ENCODE assay signal across 15 cellular contexts in genomic region chr9:128629136-128629535, GRCh38. TPM values are rescaled to one million over a fixed set of nuclear protein-coding genes. Genes with fewer than 3 reads are reported as not detected.
DNase-seq lines count a peak whose midpoint lies in the region; ATAC-seq and TF ChIP-seq lines count a peak whose summit lies in the region.
"Had no signal": no experiment of that assay in that cellular context is flagged by ENCODE, and none has a peak within 500 bp of the region (broad histone marks: within the 10 kb centered on the region; RNA-seq: fewer than 3 reads in every experiment).

No MANE protein-coding gene starts in this region.

- no peak overlapping the region for H2BK15ac ChIP-seq in neuronal stem cell (ENCODE audit: low read length)

- H3K4me2 ChIP-seq in neuronal stem cell (ENCODE audit: insufficient read depth, low read length, poor library complexity, severe bottlenecking): no peak overlapping the region

- H3K4ac ChIP-seq in neuronal stem cell (ENCODE audit: low read length): no peak overlapping the region

- no peaks in the 10 kb centered on the region for H3K27me3 Mint-ChIP-seq in Caco-2 (ENCODE audit: insufficient read depth, unreplicated experiment)
- no peaks in the 10 kb centered on the region for H3K27me3 Mint-ChIP-seq in chondrocyte (ENCODE audit: low read depth)

- H2BK12ac ChIP-seq in neuronal stem cell (ENCODE audit: low read length): no peak overlapping the region

- H3K4me3 Mint-ChIP-seq in Caco-2 (ENCODE audit: unreplicated experiment) (no peak overlapping the region), chondrocyte (ENCODE audit: unreplicated experiment) (no peak overlapping the region)

- H3K27ac ChIP-seq in 22Rv1 (peak overlapping the region; percentile 40), neuronal stem cell (replicated peaks; ENCODE audit: low read length) (peak overlapping the region; percentile 21), vagina (no peak overlapping the region), SJCRH30 (no peak overlapping the region)
- H3K27ac ChIP-seq: testis had no signal

- POLR2A ChIA-PET in Caco-2 (lab: Charles Lee): no interaction called here

- WGBS in neuronal stem cell (ENCODE audit: extremely low coverage in 2 of 2, insufficient read length in 2 of 2, insufficient replicate concordance in 1 of 2), 2 donors: no CpG with 5 or more reads among the region's 10 CpGs

- no peak for ATAC-seq in GM18868 (IDR thresholded peaks at IDR 0.05; ENCODE audit: unreplicated experiment)

- H3K14ac ChIP-seq in neuronal stem cell (ENCODE audit: low read length): no peak overlapping the region

- peaks cover 10% of the 10 kb centered on the region for H3K36me3 ChIP-seq in Caco-2 (ENCODE audit: control insufficient read depth, insufficient read depth, low read length)
- peaks cover 67 to 100% of the 10 kb centered on the region in 2 donors for H3K36me3 ChIP-seq in neuronal stem cell (replicated peaks in 1 of 2; ENCODE audit: control insufficient read depth in 2 of 2, insufficient read depth in 2 of 2, low read length in 2 of 2)
- peaks cover 12 to 92% of the 10 kb centered on the region in 2 donors for H3K36me3 ChIP-seq in vagina
- H3K36me3 ChIP-seq in SJCRH30: peaks cover 74% of the 10 kb centered on the region

- H3K4me3 ChIP-seq in Caco-2 (ENCODE audit: low read depth, low read length): no peak overlapping the region
- no peak overlapping the region for H3K4me3 ChIP-seq in neuronal stem cell (ENCODE audit: low read length in 2 of 2)
- no peak overlapping the region for H3K4me3 ChIP-seq in vagina
- H3K4me3 ChIP-seq in SJCRH30: no peak overlapping the region
- H3K4me3 ChIP-seq: testis had no signal

- H3K36me3 Mint-ChIP-seq in Caco-2 (ENCODE audit: insufficient read depth, unreplicated experiment) (peaks cover 100% of the 10 kb centered on the region), chondrocyte (ENCODE audit: low read depth) (peaks cover 60% of the 10 kb centered on the region)

- H3K9me3 ChIP-seq in Caco-2: no peaks in the 10 kb centered on the region
- no peaks in the 10 kb centered on the region for H3K9me3 ChIP-seq in neuronal stem cell (replicated peaks in 1 of 2; ENCODE audit: control insufficient read depth in 2 of 2, insufficient read depth in 1 of 2, low read depth in 1 of 2, low read length in 2 of 2)
- H3K9me3 ChIP-seq in vagina: no peaks in the 10 kb centered on the region
- H3K9me3 ChIP-seq in SJCRH30 (replicated peaks): no peaks in the 10 kb centered on the region
- H3K9me3 ChIP-seq: testis had no signal

- no peak for TF ChIP-seq POLR2A in vagina (IDR thresholded peaks at IDR 0.05)

- CTCF ChIA-PET in Caco-2 (lab: Charles Lee): no interaction called here

- H3K9me3 Mint-ChIP-seq in Caco-2 (ENCODE audit: unreplicated experiment): no peaks in the 10 kb centered on the region
- no peaks in the 10 kb centered on the region for H3K9me3 Mint-ChIP-seq in chondrocyte (ENCODE audit: low read depth)

- peaks cover 5% of the 10 kb centered on the region for H3K79me1 ChIP-seq in neuronal stem cell (ENCODE audit: low read depth, low read length)

- DNase-seq in Caco-2 (no peak), chondrocyte (ENCODE audit: low spot score) (peak; percentile 66), neuronal stem cell (ENCODE audit: low spot score) (no peak), vagina (ENCODE audit: extremely low spot score in 2 of 2) (no peak), T1000 (lab: John Stamatoyannopoulos, UW) (no peak), SJCRH30 (no peak)
- DNase-seq: activated CD4-positive, CD25-positive, alpha-beta regulatory T cell treated with anti-CD3 and anti-CD28 coated beads, Interleukin-2, amount 50 U/mL, for 72 hours; activated naive CD4-positive, alpha-beta T cell treated with anti-CD3 and anti-CD28 coated beads, Interleukin-2, amount 50 U/mL, for 16 hours; NCI-H2081; NCI-H510A treated with DMSO at 0.1 percent for 48 hours; SHP77 treated with DMSO at 0.1 percent for 48 hours; stimulated activated CD4-positive, alpha-beta T cell treated with anti-CD3 and anti-CD28 coated beads, Interleukin-2, amount 100 ng/mL, for 48 hours had no signal

- no peaks in the 10 kb centered on the region; the same call in 1 of the 2 replicates for H3K4me1 ChIP-seq in Caco-2
- peaks cover 0 to 3% of the 10 kb centered on the region in 2 donors for H3K4me1 ChIP-seq in neuronal stem cell (ENCODE audit: control insufficient read depth in 2 of 2, insufficient read depth in 1 of 2, low read depth in 1 of 2, low read length in 2 of 2)
- H3K4me1 ChIP-seq in vagina: peaks cover 13% of the 10 kb centered on the region
- no peaks in the 10 kb centered on the region for H3K4me1 ChIP-seq in SJCRH30

- intact Hi-C loops in Caco-2 (cut with micrococcal nuclease; ENCODE audit: unreplicated experiment): no loop called here
- intact Hi-C loops in vagina (cut with DNase I): no loop called here

- no TSS peak for BruUV-seq in Caco-2 (replicated peaks; lab: Mats Ljungman, UMichigan)

- peak overlapping the region; percentile 65 for H3K9ac ChIP-seq in neuronal stem cell (ENCODE audit: low read depth, low read length, poor library complexity)

- H4K8ac ChIP-seq in neuronal stem cell (ENCODE audit: low read depth, low read length): no peak overlapping the region

- no peaks in the 10 kb centered on the region for H3K27me3 ChIP-seq in Caco-2 (replicated peaks; ENCODE audit: control insufficient read depth, insufficient read depth, low read length)
- H3K27me3 ChIP-seq in neuronal stem cell (ENCODE audit: control insufficient read depth in 3 of 3, insufficient read depth in 3 of 3, low read depth in 1 of 3, low read length in 3 of 3): no peaks in the 10 kb centered on the region
- no peaks in the 10 kb centered on the region for H3K27me3 ChIP-seq in vagina
- H3K27me3 ChIP-seq in SJCRH30: no peaks in the 10 kb centered on the region
- H3K27me3 ChIP-seq: testis had no signal

- TF ChIP-seq CTCF in 22Rv1 (IDR thresholded peaks at IDR 0.05): no peak
- no peak for TF ChIP-seq CTCF in Caco-2 (IDR thresholded peaks at IDR 0.05; ENCODE audit: insufficient read depth in 1 of 2, low read depth in 1 of 2, low read length in 1 of 2, severe bottlenecking in 1 of 2, unreplicated experiment in 1 of 2)
- no peak for TF ChIP-seq CTCF in chondrocyte (IDR thresholded peaks at IDR 0.05)
- TF ChIP-seq CTCF in vagina (IDR thresholded peaks at IDR 0.05): no peak

- no peak overlapping the region for H3K18ac ChIP-seq in neuronal stem cell (ENCODE audit: low read length)

- no peak overlapping the region for H2BK120ac ChIP-seq in neuronal stem cell (ENCODE audit: low read depth, low read length)

- H3K27ac Mint-ChIP-seq in Caco-2 (ENCODE audit: unreplicated experiment) (peak overlapping the region; percentile 63), chondrocyte (ENCODE audit: unreplicated experiment) (no peak overlapping the region)

- H2AFZ ChIP-seq in neuronal stem cell (ENCODE audit: low read length): no peak overlapping the region

- peaks cover 14% of the 10 kb centered on the region for H3K4me1 Mint-ChIP-seq in Caco-2 (ENCODE audit: low read depth, unreplicated experiment)
- peaks cover 4% of the 10 kb centered on the region for H3K4me1 Mint-ChIP-seq in chondrocyte (ENCODE audit: low read depth)

- H2BK5ac ChIP-seq in neuronal stem cell (ENCODE audit: low read length): no peak overlapping the region

- H2AK5ac ChIP-seq in neuronal stem cell (ENCODE audit: low read depth, low read length): no peak overlapping the region

- no peak overlapping the region for H4K91ac ChIP-seq in neuronal stem cell (ENCODE audit: low read depth, low read length, poor library complexity)

- no peak overlapping the region for H3K23ac ChIP-seq in neuronal stem cell (ENCODE audit: low read depth, low read length, poor library complexity)

RNA-seq across cellular contexts. Expression of gene DYNC2I2, which starts 27.5 kb away (rescaled TPM):
- total RNA-seq in Caco-2 (2022) (80.2 and 80.8 TPM in 2 replicates), chondrocyte (23.4 to 41.0 TPM (median 24.0 TPM) in 3 replicates), vagina (46.9 TPM)
- polyA plus RNA-seq in neuronal stem cell (2013, experiment 1 of 2): 41.3 TPM
- 40.8 TPM for polyA plus RNA-seq in neuronal stem cell (2013, experiment 2 of 2)
- total RNA-seq in SJCRH30 (2014; rRNA removed; shearing (Covaris generic)): 58.3 and 61.5 TPM in 2 replicates

RNA-seq across cellular contexts. Expression of gene SET, which starts 59.9 kb away (rescaled TPM):
- total RNA-seq in Caco-2 (2022): 710 and 745 TPM in 2 replicates
- 235 to 266 TPM (median 255 TPM) in 3 replicates for total RNA-seq in chondrocyte
- 683 TPM for polyA plus RNA-seq in neuronal stem cell (2013, experiment 1 of 2)
- 718 TPM for polyA plus RNA-seq in neuronal stem cell (2013, experiment 2 of 2)
- total RNA-seq in vagina: 137 TPM
- total RNA-seq in SJCRH30 (2014; rRNA removed; shearing (Covaris generic)): 1,089 and 1,149 TPM in 2 replicates

Comparison
In these comparisons a context has a peak if more than half of its experiments do, and no peak if none do; other contexts are left out.
1. H3K27ac ChIP-seq: peak in 22Rv1 (single experiment) and neuronal stem cell (single experiment); none in vagina (single experiment) and SJCRH30 (single experiment).